ENCODE assay signal across 19 cellular contexts in the genomic region with DNA sequence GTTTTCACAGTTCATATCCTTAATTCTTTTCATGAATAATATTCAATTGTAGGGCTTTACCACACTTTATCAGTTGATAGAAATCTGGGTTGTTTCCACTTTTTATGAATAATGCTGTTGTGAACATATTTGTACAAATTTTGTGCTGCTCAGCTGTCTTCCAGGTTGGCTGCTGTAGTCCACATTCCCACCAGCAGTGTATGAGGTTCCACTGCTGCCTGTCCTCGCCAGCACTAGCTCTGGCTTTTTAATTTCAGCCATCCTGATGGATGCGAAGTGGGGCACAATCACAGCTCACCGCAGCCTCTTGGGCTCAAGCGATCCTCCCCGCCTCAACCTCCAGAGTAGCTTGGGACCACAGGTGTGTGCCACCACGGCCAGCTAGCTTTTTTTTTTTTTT.
"Had no signal": no experiment of that assay in that cellular context is flagged by ENCODE, and none has a peak within 500 bp of the region (broad histone marks: within the 10 kb centered on the region; RNA-seq: fewer than 3 reads in every experiment).

No MANE protein-coding gene starts in this region.

- H3K9me3 Mint-ChIP-seq: dendritic cell treated with granulocyte-macrophage colony-stimulating factor and Interleukin-4, amounts not matched to agents 40 ng/mL and 50 ng/mL, for 4 days; effector memory CD8-positive, alpha-beta T cell; naive thymus-derived CD4-positive, alpha-beta T cell; nephron progenitor cell had no signal

- ATAC-seq: effector memory CD8-positive, alpha-beta T cell; gastroesophageal sphincter; left lobe of liver; naive thymus-derived CD4-positive, alpha-beta T cell; upper lobe of right lung had no signal

- H3K4me3 ChIP-seq: esophagus squamous epithelium, gastroesophageal sphincter, right atrium auricular region, tibial artery, upper lobe of right lung, vagina had no signal

- H3K27ac ChIP-seq: esophagus squamous epithelium, gastroesophageal sphincter, neutrophil, right atrium auricular region, tibial artery, upper lobe of right lung, vagina had no signal

- DNase-seq: effector memory CD8-positive, alpha-beta T cell; esophagus squamous epithelium; foreskin fibroblast; glutamatergic neuron; islet precursor cell; mammary epithelial cell; naive thymus-derived CD4-positive, alpha-beta T cell; nephron progenitor cell; small intestine; stimulated activated CD4-positive, alpha-beta T cell treated with anti-CD3 and anti-CD28 coated beads, Interleukin-12 subunit alpha, Interleukin-12 subunit beta, amount 100 ng/mL, for 4 hours; stimulated activated naive CD4-positive, alpha-beta T cell treated with Interleukin-2 at 50 U/mL for 16 hours; tibial artery; upper lobe of right lung had no signal

- FAIRE-seq: small intestine had no signal

- H3K9me3 ChIP-seq: esophagus squamous epithelium, gastroesophageal sphincter, neutrophil, right atrium auricular region, tibial artery, upper lobe of right lung, vagina had no signal

- H3K4me1 Mint-ChIP-seq: naive thymus-derived CD4-positive, alpha-beta T cell; nephron progenitor cell had no signal

- H3K27ac Mint-ChIP-seq: dendritic cell treated with granulocyte-macrophage colony-stimulating factor and Interleukin-4, amounts not matched to agents 40 ng/mL and 50 ng/mL, for 4 days; effector memory CD8-positive, alpha-beta T cell had no signal

- H3K27me3 ChIP-seq: esophagus squamous epithelium, gastroesophageal sphincter, right atrium auricular region, tibial artery, upper lobe of right lung, vagina had no signal

- H3K27me3 Mint-ChIP-seq: effector memory CD8-positive, alpha-beta T cell; naive thymus-derived CD4-positive, alpha-beta T cell had no signal

- H3K4me1 ChIP-seq: esophagus squamous epithelium, right atrium auricular region, tibial artery, upper lobe of right lung, vagina had no signal

- H3K4me3 Mint-ChIP-seq: dendritic cell treated with granulocyte-macrophage colony-stimulating factor and Interleukin-4, amounts not matched to agents 40 ng/mL and 50 ng/mL, for 4 days; effector memory CD8-positive, alpha-beta T cell; naive thymus-derived CD4-positive, alpha-beta T cell; nephron progenitor cell had no signal
